1 cellular context compared by ENCODE assay signal in the genomic region with DNA sequence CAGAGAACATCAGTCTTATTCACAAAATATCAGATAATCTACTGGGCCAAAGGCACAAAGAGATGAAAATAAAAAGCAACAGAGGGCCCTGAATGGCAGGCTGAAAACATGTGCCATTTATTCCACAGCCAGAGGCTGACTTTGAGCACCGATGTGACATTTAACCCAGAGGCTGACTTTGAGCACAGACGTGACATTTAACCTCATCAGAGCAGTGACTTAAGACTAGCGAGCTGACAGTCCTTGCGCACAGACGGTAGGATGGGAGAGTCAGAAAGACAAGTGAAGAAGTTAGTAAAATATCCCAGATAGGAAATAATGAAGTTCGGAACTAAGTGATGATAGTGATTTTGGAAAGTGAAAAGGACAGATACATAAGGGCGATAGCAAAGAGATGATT.
TF ChIP-seq lines count a peak whose summit lies in the region.

No MANE protein-coding gene starts in this region.

TF ChIP-seq in endothelial cell of umbilical vein, 7 proteins besides CTCF, POLR2A, EP300 and RAD21:
- TF ChIP-seq JUN (IDR thresholded peaks at IDR 0.05; ENCODE audit: borderline replicate concordance, insufficient read depth, insufficient read length, low read depth), result no peak
- no peak for TF ChIP-seq GATA2 (IDR thresholded peaks at IDR 0.05; ENCODE audit: insufficient read depth, insufficient read length, low read depth, low read length)
- TF ChIP-seq, protein P1, sequence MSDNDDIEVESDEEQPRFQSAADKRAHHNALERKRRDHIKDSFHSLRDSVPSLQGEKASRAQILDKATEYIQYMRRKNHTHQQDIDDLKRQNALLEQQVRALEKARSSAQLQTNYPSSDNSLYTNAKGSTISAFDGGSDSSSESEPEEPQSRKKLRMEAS (IDR thresholded peaks at IDR 0.05; ENCODE audit: insufficient read depth, insufficient read length), result no peak
